ENCODE assay signal across 18 cellular contexts in the genomic region with DNA sequence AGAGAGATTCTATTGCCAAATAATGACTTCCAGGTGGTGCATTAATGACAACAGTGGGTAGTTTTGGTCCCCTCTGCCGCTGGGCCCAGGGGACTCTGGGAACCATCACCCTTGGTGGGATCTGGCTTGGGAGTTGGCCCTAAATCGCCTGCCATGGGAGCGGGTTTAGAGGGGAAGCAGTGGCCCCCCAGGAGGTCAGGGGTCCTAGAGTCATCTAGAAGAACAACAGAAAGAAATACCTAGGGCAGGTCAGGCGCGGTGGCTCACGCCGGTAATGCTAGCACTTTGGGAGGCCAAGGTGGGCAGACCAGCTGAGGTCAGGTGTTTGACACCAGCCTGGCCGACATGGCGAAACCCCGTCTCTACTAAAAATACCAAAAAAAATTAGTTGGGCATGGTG. TPM values are rescaled to one million over a fixed set of nuclear protein-coding genes. Genes with fewer than 3 reads are reported as not detected.
A peak's percentile ranks its signal among the peaks of the same experiment; 100 is the strongest.
DNase-seq lines count a peak whose midpoint lies in the region; ATAC-seq lines count a peak whose summit lies in the region.
"Had no signal": no experiment of that assay in that cellular context is flagged by ENCODE, and none has a peak within 500 bp of the region (broad histone marks: within the 10 kb centered on the region; RNA-seq: fewer than 3 reads in every experiment).

No MANE protein-coding gene starts in this region.

- DNase-seq in T-helper 17 cell (no peak), memory B cell (ENCODE audit: low spot score in 2 of 2) (no peak), NCI-H1092 (lab: John Stamatoyannopoulos, UW) (no peak), head of caudate nucleus (no peak)
- DNase-seq: ACHN; BE2C; CD4-positive, alpha-beta memory T cell; DMS153; DMS79; GDM1; GOT3; H7; HFFc6 had no signal

- H3K27me3 ChIP-seq in BLaER1: no peaks in the 10 kb centered on the region
- H3K27me3 ChIP-seq: BE2C had no signal

- peaks cover 6% of the 10 kb centered on the region for H3K27me3 Mint-ChIP-seq in T-helper 17 cell
- no peaks in the 10 kb centered on the region for H3K27me3 Mint-ChIP-seq in memory B cell
- H3K27me3 Mint-ChIP-seq: CD4-positive, alpha-beta memory T cell had no signal

- H3K9me3 ChIP-seq in BLaER1 (peaks cover 1% of the 10 kb centered on the region; the same call in 1 of the 2 replicates), T-helper 17 cell (ENCODE audit: control insufficient read depth, low read length, poor library complexity, severe bottlenecking) (no peaks in the 10 kb centered on the region)
- H3K9me3 ChIP-seq: BE2C had no signal

- H3K36me3 ChIP-seq in BLaER1: no peaks in the 10 kb centered on the region
- H3K36me3 ChIP-seq: BE2C had no signal

- no peak overlapping the region for H3K9ac ChIP-seq in BLaER1

- peak overlapping the region; percentile 66; the same call in 1 of the 2 replicates for H3K4me2 ChIP-seq in BLaER1

- H4K20me1 ChIP-seq in BLaER1: no peaks in the 10 kb centered on the region

- no peaks in the 10 kb centered on the region for H3K36me3 Mint-ChIP-seq in T-helper 17 cell (ENCODE audit: low read depth)
- H3K36me3 Mint-ChIP-seq in memory B cell: no peaks in the 10 kb centered on the region
- H3K36me3 Mint-ChIP-seq: CD4-positive, alpha-beta memory T cell had no signal

- intact Hi-C loops in head of caudate nucleus (cut with DNase I): loop anchor here (2.0 to 10.0 kb wide), 2 partner anchors 79 to 247 kb away; partner anchors contain the start of gene PREX1

- H3K4me3 ChIP-seq in BLaER1: no peak overlapping the region

- H3K4me3 Mint-ChIP-seq in T-helper 17 cell (no peak overlapping the region), memory B cell (peak overlapping the region; percentile 16)
- H3K4me3 Mint-ChIP-seq: CD4-positive, alpha-beta memory T cell had no signal

- peaks cover 19% of the 10 kb centered on the region for H3K4me1 Mint-ChIP-seq in T-helper 17 cell
- peaks cover 23% of the 10 kb centered on the region for H3K4me1 Mint-ChIP-seq in memory B cell

- no peak overlapping the region for H3K27ac ChIP-seq in BLaER1
- H3K27ac ChIP-seq: C4-2B, HL-60 had no signal

- no peaks in the 10 kb centered on the region for H3K9me3 Mint-ChIP-seq in memory B cell

- H3K4me1 ChIP-seq in BLaER1: peaks cover 52% of the 10 kb centered on the region

- H3K27ac Mint-ChIP-seq in T-helper 17 cell: peak overlapping the region; percentile 53
- H3K27ac Mint-ChIP-seq in memory B cell: no peak overlapping the region
- H3K27ac Mint-ChIP-seq: CD4-positive, alpha-beta memory T cell; HFFc6 had no signal

- ATAC-seq in T-helper 17 cell (no peak), memory B cell (ENCODE audit: low read depth) (no peak), GM21786 (IDR thresholded peaks at IDR 0.05; ENCODE audit: unreplicated experiment) (no peak)
- ATAC-seq: HCT116 had no signal

RNA-seq across cellular contexts. Expression of gene ARFGEF2, which starts 17.8 kb away (rescaled TPM):
- 10 to 100 TPM; 24.1 to 24.7 TPM for total RNA-seq in T-helper 17 cell
